ENCODE assay signal across 18 cellular contexts in the genomic region with DNA sequence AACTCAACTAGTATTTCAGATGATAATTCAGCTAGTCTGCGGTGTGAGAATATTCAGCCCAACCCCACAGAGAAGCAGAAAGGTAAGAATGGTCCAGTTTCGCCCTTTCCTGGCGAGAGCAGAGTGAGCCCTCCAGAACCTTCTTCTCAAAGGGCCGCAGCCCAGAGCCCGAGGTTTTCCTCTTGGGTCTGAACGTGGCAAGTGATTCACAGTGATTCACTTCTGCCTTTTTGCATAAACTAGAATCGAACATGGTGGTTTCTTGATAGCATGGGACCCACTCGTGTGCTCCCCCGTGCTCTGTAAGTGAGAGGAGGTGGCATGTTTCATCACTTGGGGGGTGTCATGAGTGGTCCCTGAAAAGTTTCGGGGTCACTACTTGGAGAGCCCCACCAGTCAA.
"Had no signal": no experiment of that assay in that cellular context is flagged by ENCODE, and none has a peak within 500 bp of the region (broad histone marks: within the 10 kb centered on the region; RNA-seq: fewer than 3 reads in every experiment).

No MANE protein-coding gene starts in this region.

- H3K4me1 ChIP-seq: heart left ventricle, spleen had no signal

- H3K27ac ChIP-seq: coronary artery, neutrophil, spleen had no signal

- H3K27ac Mint-ChIP-seq: stimulated activated naive B cell treated with anti-CD40 and anti-IgM and Interleukin-4, amounts not matched to agents 10 μg/mL and 1 μg/mL and 100 μg/mL, for 72 hours had no signal

- H3K27me3 Mint-ChIP-seq: naive thymus-derived CD8-positive, alpha-beta T cell; stimulated activated naive B cell treated with anti-CD40 and anti-IgM and Interleukin-4, amounts not matched to agents 10 μg/mL and 1 μg/mL and 100 μg/mL, for 72 hours had no signal

- ATAC-seq: left lobe of liver; naive thymus-derived CD8-positive, alpha-beta T cell; sciatic nerve; stimulated activated naive B cell treated with anti-CD40 and anti-IgM and Interleukin-4, amounts not matched to agents 10 μg/mL and 1 μg/mL and 100 μg/mL, for 72 hours had no signal

- H3K36me3 ChIP-seq: neutrophil had no signal

- H3K4me3 ChIP-seq: coronary artery, heart left ventricle, mucosa of descending colon, spleen had no signal

- H3K27me3 ChIP-seq: heart left ventricle, neutrophil, spleen had no signal

- H3K4me3 Mint-ChIP-seq: endodermal cell; naive thymus-derived CD8-positive, alpha-beta T cell; stimulated activated naive B cell treated with anti-CD40 and anti-IgM and Interleukin-4, amounts not matched to agents 10 μg/mL and 1 μg/mL and 100 μg/mL, for 72 hours had no signal

- H3K9me3 Mint-ChIP-seq: endodermal cell; naive thymus-derived CD8-positive, alpha-beta T cell; stimulated activated naive B cell treated with anti-CD40 and anti-IgM and Interleukin-4, amounts not matched to agents 10 μg/mL and 1 μg/mL and 100 μg/mL, for 72 hours had no signal

- DNase-seq: effector CD4-positive, alpha-beta T cell; endodermal cell; heart left ventricle; hippocampal formation; mammary epithelial cell; mucosa of descending colon; naive thymus-derived CD8-positive, alpha-beta T cell; posterior cingulate gyrus; spleen; stimulated activated CD4-positive, alpha-beta T cell treated with anti-CD3 and anti-CD28 coated beads, Interleukin-15, amount 100 ng/mL, for 24 hours; stimulated activated CD4-positive, alpha-beta T cell treated with anti-CD3 and anti-CD28 coated beads, Interleukin-1b, Interleukin-23, amount 100 ng/mL, for 48 hours; stimulated activated CD4-positive, alpha-beta T cell treated with anti-CD3 and anti-CD28 coated beads, Interleukin-4, amount 100 ng/mL, for 24 hours; stimulated activated naive B cell treated with anti-CD40 and anti-IgM and Interleukin-4, amounts not matched to agents 10 μg/mL and 1 μg/mL and 100 μg/mL, for 72 hours; trophoblast cell had no signal
